In the genomic region with DNA sequence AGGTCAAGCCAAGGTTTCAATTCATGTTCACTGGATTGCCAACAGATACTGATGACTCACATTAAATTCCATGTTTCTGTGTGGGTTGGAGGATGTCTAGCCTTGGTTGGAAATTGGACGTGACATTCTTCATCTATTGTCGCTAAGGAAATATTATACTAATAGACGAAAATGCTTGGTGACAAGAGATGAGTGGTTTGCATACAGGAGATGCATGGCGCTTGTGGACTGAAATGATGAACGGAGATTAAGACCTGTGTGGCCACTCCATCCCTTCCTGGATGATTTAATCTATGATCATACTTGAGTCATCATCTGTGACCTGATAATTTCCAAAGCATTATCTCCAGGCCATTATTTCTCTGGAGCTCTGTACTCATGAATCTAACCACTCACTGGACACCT, we compare ENCODE assay signal across 13 cellular contexts.
A peak's percentile ranks its signal among the peaks of the same experiment; 100 is the strongest.
DNase-seq lines count a peak whose midpoint lies in the region; ATAC-seq and TF ChIP-seq lines count a peak whose summit lies in the region.
"Had no signal": no experiment of that assay in that cellular context is flagged by ENCODE, and none has a peak within 500 bp of the region (broad histone marks: within the 10 kb centered on the region; RNA-seq: fewer than 3 reads in every experiment).

No MANE protein-coding gene starts in this region.

- H3K9me3 ChIP-seq in PC-3 (ENCODE audit: low read length) (no peaks in the 10 kb centered on the region), mesenchymal stem cell (ENCODE audit: control insufficient read depth, low read length) (no peaks in the 10 kb centered on the region)
- H3K9me3 ChIP-seq: upper lobe of left lung had no signal

- H2AFZ ChIP-seq in PC-3 (ENCODE audit: low read length), result no peak overlapping the region
- no peak overlapping the region for H2AFZ ChIP-seq in mesenchymal stem cell (ENCODE audit: low read depth, low read length)

- no peak overlapping the region for H2BK120ac ChIP-seq in mesenchymal stem cell (ENCODE audit: low read depth, low read length)

- no peaks in the 10 kb centered on the region for H3F3A ChIP-seq in PC-3 (ENCODE audit: low read length, unreplicated experiment)

- H2BK15ac ChIP-seq in mesenchymal stem cell (ENCODE audit: low read depth, poor library complexity, severe bottlenecking), result no peak overlapping the region

- no peaks in the 10 kb centered on the region for H4K20me1 ChIP-seq in PC-3 (ENCODE audit: low read length)

- H3K14ac ChIP-seq in mesenchymal stem cell (ENCODE audit: low read length in 2 of 2), result no peak overlapping the region

- H3K9ac ChIP-seq in PC-3 (ENCODE audit: low read length) (no peak overlapping the region), mesenchymal stem cell (ENCODE audit: low read length) (peak overlapping the region; percentile 64)

- H3K23ac ChIP-seq in mesenchymal stem cell (ENCODE audit: low read length in 2 of 2), result no peak overlapping the region

- intact Hi-C loops in PC-3 (cut with micrococcal nuclease), result no loop called here

- DNase-seq in COLO829 (ENCODE audit: low spot score), result peak; percentile 83
- peak; percentile 78 for DNase-seq in PC-3
- DNase-seq in dedifferentiated amniotic fluid mesenchymal stem cell (ENCODE audit: extremely low spot score), result peak; percentile 33
- DNase-seq in mesenchymal stem cell, result no peak
- DNase-seq in NCI-H510A treated with DMSO at 0.1 percent for 48 hours (lab: John Stamatoyannopoulos, UW), result no peak
- no peak for DNase-seq in CD1c-positive myeloid dendritic cell (ENCODE audit: extremely low spot score)
- no peak for DNase-seq in activated effector memory CD4-positive, alpha-beta T cell treated with Interleukin-2 at 50 U/mL for 16 hours
- DNase-seq: activated CD4-positive, alpha-beta T cell treated with anti-CD3 and anti-CD28 coated beads for 48 hours; mesendoderm; NCI-H2171 treated with DMSO at 0.1 percent for 48 hours; nucleus accumbens; upper lobe of left lung had no signal

- WGBS in mesenchymal stem cell, result 86% methylated on average over 5 of the region's 5 CpGs

- H2BK12ac ChIP-seq in mesenchymal stem cell (ENCODE audit: low read length in 2 of 2), result no peak overlapping the region

- H3K4me3 ChIP-seq in PC-3 (ENCODE audit: low read length) (no peak overlapping the region), mesenchymal stem cell (ENCODE audit: insufficient read depth in 1 of 2, low read depth in 1 of 2, low read length in 2 of 2) (peak overlapping the region in 1 of 2 experiments; percentile 15)
- H3K4me3 ChIP-seq: upper lobe of left lung had no signal

- ATAC-seq in PC-3, result peak; percentile 73
- no peak for ATAC-seq in HG02938 (IDR thresholded peaks at IDR 0.05; ENCODE audit: unreplicated experiment)

- H3K9me2 ChIP-seq in PC-3 (replicated peaks; ENCODE audit: low read length), result no peaks in the 10 kb centered on the region

- H2BK5ac ChIP-seq in mesenchymal stem cell (ENCODE audit: low read depth, low read length, poor library complexity, severe bottlenecking), result no peak overlapping the region

- H4K8ac ChIP-seq in mesenchymal stem cell (ENCODE audit: low read length), result no peak overlapping the region

- POLR2A ChIA-PET in PC-3 (lab: Charles Lee; ENCODE audit: unreplicated experiment), result no interaction called here

- TF ChIP-seq CTCF in PC-3 (conservative IDR thresholded peaks at IDR 0.05; ENCODE audit: low read depth, low read length), result no peak

- no peak overlapping the region for H4K91ac ChIP-seq in mesenchymal stem cell (ENCODE audit: low read length)

- H3K36me3 ChIP-seq in PC-3 (ENCODE audit: low read depth, low read length) (no peaks in the 10 kb centered on the region), mesenchymal stem cell (ENCODE audit: control insufficient read depth in 1 of 2, insufficient read depth in 2 of 2, low read depth in 1 of 2, low read length in 2 of 2) (no peaks in the 10 kb centered on the region)
- H3K36me3 ChIP-seq: upper lobe of left lung had no signal

- H3K4ac ChIP-seq in mesenchymal stem cell (ENCODE audit: low read depth in 1 of 2, low read length in 2 of 2), result no peak overlapping the region

- no peaks in the 10 kb centered on the region for H3K79me2 ChIP-seq in PC-3 (ENCODE audit: low read length)

- H3K27me3 ChIP-seq in PC-3 (ENCODE audit: low read length) (no peaks in the 10 kb centered on the region), mesenchymal stem cell (ENCODE audit: control insufficient read depth in 1 of 2, insufficient read depth in 1 of 2, low read length in 2 of 2) (no peaks in the 10 kb centered on the region)
- H3K27me3 ChIP-seq: upper lobe of left lung had no signal

- CTCF ChIA-PET in PC-3 (lab: Charles Lee), result interaction anchor here (0.5 to 1.2 kb wide), 3 partner anchors 14 to 642 kb away, joined by 3 to 8 read pairs (median 3); no protein-coding TSS in a partner anchor

- H3K4me1 ChIP-seq in PC-3 (ENCODE audit: insufficient read depth, low read length), result peaks cover 18% of the 10 kb centered on the region
- H3K4me1 ChIP-seq in mesenchymal stem cell (ENCODE audit: control insufficient read depth, insufficient read depth, low read depth, low read length), result peaks cover 4% of the 10 kb centered on the region
- H3K4me1 ChIP-seq: upper lobe of left lung had no signal

- H3K4me2 ChIP-seq in PC-3 (ENCODE audit: low read length) (peak overlapping the region; percentile 28), mesenchymal stem cell (ENCODE audit: low read length, poor library complexity, severe bottlenecking) (no peak overlapping the region)

- H3K79me1 ChIP-seq in mesenchymal stem cell (replicated peaks; ENCODE audit: low read length, poor library complexity, severe bottlenecking), result no peaks in the 10 kb centered on the region

- no TSS peak for BruUV-seq in PC-3 (replicated peaks; lab: Mats Ljungman, UMichigan)

- H3K27ac ChIP-seq in PC-3 (ENCODE audit: low read length) (peak overlapping the region; percentile 78), mesenchymal stem cell (ENCODE audit: low read length, poor library complexity, severe bottlenecking) (no peak overlapping the region)
- H3K27ac ChIP-seq: upper lobe of left lung had no signal

- no peak overlapping the region for H2AK5ac ChIP-seq in mesenchymal stem cell (ENCODE audit: low read length, severe bottlenecking)

- no peak overlapping the region for H3K18ac ChIP-seq in mesenchymal stem cell (ENCODE audit: low read depth in 1 of 2, low read length in 2 of 2)

Comparison
In these comparisons a context has a peak if more than half of its experiments do, and no peak if none do; other contexts are left out.
1. DNase-seq: peak in COLO829 (single experiment), PC-3 (single experiment) and dedifferentiated amniotic fluid mesenchymal stem cell (single experiment); none in mesenchymal stem cell (single experiment), NCI-H510A treated with DMSO at 0.1 percent for 48 hours (single experiment), CD1c-positive myeloid dendritic cell (single experiment) and activated effector memory CD4-positive, alpha-beta T cell treated with Interleukin-2 at 50 U/mL for 16 hours (single experiment).